Comparison of ENCODE assay signal across 9 cellular contexts in the genomic region with DNA sequence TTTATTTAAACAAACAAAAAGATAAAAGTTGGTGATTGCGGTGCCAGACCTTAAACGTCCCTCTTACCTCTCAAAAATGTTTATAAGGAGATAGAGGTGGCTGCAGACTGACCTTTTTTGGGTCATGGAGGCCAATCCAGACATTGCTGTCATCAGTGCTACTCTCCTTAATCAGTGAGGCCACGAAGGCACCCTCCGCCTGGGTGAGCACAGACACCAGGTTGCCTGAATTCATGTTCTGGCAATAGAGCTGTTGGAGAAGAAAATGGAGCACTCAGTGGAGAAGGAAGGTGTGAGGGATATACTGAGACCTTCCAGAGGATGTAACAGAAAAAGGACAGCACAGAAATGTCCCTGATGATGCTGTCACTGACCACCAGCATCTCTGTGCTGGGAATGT. TPM values are rescaled to one million over a fixed set of nuclear protein-coding genes. Genes with fewer than 3 reads are reported as not detected.
"Had no signal": no experiment of that assay in that cellular context is flagged by ENCODE, and none has a peak within 500 bp of the region (broad histone marks: within the 10 kb centered on the region; RNA-seq: fewer than 3 reads in every experiment).

No MANE protein-coding gene starts in this region.

- ATAC-seq: GM12878 had no signal

- FAIRE-seq: G401.6, GM12878, GM12891, GM12892, GM18507, GM19239 had no signal

- H3K4me3 ChIP-seq: GM12878 had no signal

- DNase-seq: GDM1, GF-D8 had no signal

RNA-seq across cellular contexts. Expression of a gene that starts 1.5 kb away (rescaled TPM):
- total RNA-seq: G401 had no signal
- polyA plus RNA-seq: GM12878 had no signal

RNA-seq across cellular contexts. Expression of a gene that starts 34.0 kb away (rescaled TPM):
- total RNA-seq: G401 had no signal
- polyA plus RNA-seq: GM12878 had no signal
